In genomic region chr5:53109041-53109435, GRCh38 we compare ENCODE assay signal across 8 cellular contexts. TPM values are rescaled to one million over a fixed set of nuclear protein-coding genes. Genes with fewer than 3 reads are reported as not detected.
DNase-seq lines count a peak whose midpoint lies in the region; ATAC-seq and TF ChIP-seq lines count a peak whose summit lies in the region.

No MANE protein-coding gene starts in this region.

- peak overlapping the region; percentile 73 to 91 (median 75) for H3K27ac Mint-ChIP-seq in IgD-negative memory B cell
- peak overlapping the region; percentile 93 to 95 for H3K27ac Mint-ChIP-seq in activated naive CD4-positive, alpha-beta T cell treated with anti-CD3 and anti-CD28 coated beads, Interleukin-2, amount 50 U/mL, for 72 hours

- DNase-seq in G401 (ENCODE audit: low spot score) = peak; percentile 61
- no peak for DNase-seq in activated naive CD4-positive, alpha-beta T cell treated with anti-CD3 and anti-CD28 coated beads, Interleukin-2, amount 50 U/mL, for 72 hours (ENCODE audit: low spot score in 2 of 2)
- DNase-seq in NCI-H187 treated with DMSO at 0.1 percent for 48 hours (lab: John Stamatoyannopoulos, UW) = no peak
- DNase-seq in GM10248 (ENCODE audit: extremely low spot score) = no peak

- no peak overlapping the region for H3K27ac ChIP-seq in skeletal muscle tissue (ENCODE audit: low read depth, low read length)

- CTCF ChIA-PET in GM10248 (lab: Yijun Ruan, JAX) = interaction anchor here (0.7 to 1.5 kb wide), 6 partner anchors 9 to 160 kb away, joined by 3 to 8 read pairs (median 4); no protein-coding TSS in a partner anchor

- POLR2A ChIA-PET in GM10248 (lab: Yijun Ruan, JAX) = no interaction called here

- peak overlapping the region; percentile 84 to 96 (median 90) for H3K9ac ChIP-seq in skeletal muscle tissue (ENCODE audit: low read depth in 1 of 3, low read length in 3 of 3)

- in situ Hi-C loops in G401 (cut with HindIII; ENCODE audit: low sequenced_read_pairs) = no loop called here

- peaks cover 2 to 19% (median 14%) of the 10 kb centered on the region in 3 donors for H3K36me3 ChIP-seq in skeletal muscle tissue (ENCODE audit: control insufficient read depth in 3 of 3, insufficient read depth in 3 of 3, low read length in 3 of 3)

- H3K4me3 Mint-ChIP-seq in IgD-negative memory B cell = peak overlapping the region; percentile 94 to 99 (median 98)

- H3K27me3 Mint-ChIP-seq in IgD-negative memory B cell = no peaks in the 10 kb centered on the region

- H3K4me1 ChIP-seq in skeletal muscle tissue (ENCODE audit: control insufficient read depth in 3 of 3, insufficient read depth in 3 of 3, low read length in 3 of 3) = peaks cover 0 to 18% (median 14%) of the 10 kb centered on the region in 3 donors

- H3K27me3 ChIP-seq in skeletal muscle tissue (ENCODE audit: control insufficient read depth in 3 of 3, insufficient read depth in 3 of 3, low read length in 3 of 3) = no peaks in the 10 kb centered on the region

- ATAC-seq in GM21526 (IDR thresholded peaks at IDR 0.05; ENCODE audit: low FRiP score, unreplicated experiment) = peak; percentile 11
- ATAC-seq in activated naive CD4-positive, alpha-beta T cell treated with anti-CD3 and anti-CD28 coated beads, Interleukin-2, amount 50 U/mL, for 72 hours = peak; percentile 4 to 19

- no peaks in the 10 kb centered on the region for H3K9me3 ChIP-seq in skeletal muscle tissue (ENCODE audit: control insufficient read depth in 3 of 3, low read length in 3 of 3)

- no peak for TF ChIP-seq CTCF in GM10248 (IDR thresholded peaks at IDR 0.05; ENCODE audit: control extremely low read depth, extremely low read depth, low read depth, missing control alignments)

- no peaks in the 10 kb centered on the region for H3K9me3 Mint-ChIP-seq in IgD-negative memory B cell
- no peaks in the 10 kb centered on the region for H3K9me3 Mint-ChIP-seq in activated naive CD4-positive, alpha-beta T cell treated with anti-CD3 and anti-CD28 coated beads, Interleukin-2, amount 50 U/mL, for 72 hours

- peaks cover 2% of the 10 kb centered on the region for H3K36me3 Mint-ChIP-seq in IgD-negative memory B cell
- H3K36me3 Mint-ChIP-seq in activated naive CD4-positive, alpha-beta T cell treated with anti-CD3 and anti-CD28 coated beads, Interleukin-2, amount 50 U/mL, for 72 hours = peaks cover 19 to 22% of the 10 kb centered on the region in 2 donors

- H3K4me1 Mint-ChIP-seq in IgD-negative memory B cell = peaks cover 12 to 41% (median 17%) of the 10 kb centered on the region in 3 donors

- H3K4me3 ChIP-seq in iPS-11a (ENCODE audit: low read depth, low read length) = peak overlapping the region; percentile 74
- H3K4me3 ChIP-seq in skeletal muscle tissue (ENCODE audit: low read length in 3 of 3) = peak overlapping the region; percentile 96 to 98 (median 97)

RNA-seq across cellular contexts. Expression of gene MOCS2, which starts 0.5 kb away (rescaled TPM):
- 41.4 and 49.4 TPM in 2 replicates for total RNA-seq in G401 (2014; rRNA removed; shearing (Covaris generic))
- polyA plus RNA-seq in IgD-negative memory B cell = 34.0 TPM
- 10 to 100 TPM; 18.7 to 29.2 TPM for total RNA-seq in activated naive CD4-positive, alpha-beta T cell treated with anti-CD3 and anti-CD28 coated beads, Interleukin-2, amount 50 U/mL, for 72 hours
- 17.7 TPM for total RNA-seq in skeletal muscle tissue
